In the genomic region with DNA sequence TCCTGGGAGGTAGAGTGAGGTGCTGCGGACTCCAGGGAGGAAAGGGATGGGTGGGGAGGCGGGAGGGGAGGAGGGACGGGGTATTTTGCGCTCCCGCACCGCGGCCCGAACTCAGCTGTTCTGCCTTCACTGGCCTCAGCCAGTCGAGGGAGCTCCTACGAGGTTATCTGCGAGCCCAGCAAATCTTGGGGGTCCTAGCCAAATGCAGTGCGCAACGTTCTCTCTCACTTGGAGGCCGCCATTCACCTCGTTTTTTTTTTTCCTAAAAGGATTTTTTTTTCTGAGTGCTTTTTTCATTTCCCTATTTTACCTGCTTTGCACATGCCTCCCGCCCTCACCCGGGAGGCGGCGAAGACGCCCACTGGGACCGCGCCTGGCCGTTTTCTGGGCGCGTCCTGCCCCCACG, we compare ENCODE assay signal across 1 cellular context.
TF ChIP-seq lines count a peak whose summit lies in the region.

No MANE protein-coding gene starts in this region.

TF ChIP-seq in liver, 16 proteins besides CTCF, POLR2A, EP300 and RAD21 (continued from another document):
- TF ChIP-seq TAF1 (conservative IDR thresholded peaks at IDR 0.05) (no peak), FOXA1 (IDR thresholded peaks at IDR 0.05) (no peak), FOXA2 (IDR thresholded peaks at IDR 0.05) (no peak)
TF ChIP-seq in liver: peak in this region for 0.
